25 cellular contexts compared by ENCODE assay signal in the genomic region with DNA sequence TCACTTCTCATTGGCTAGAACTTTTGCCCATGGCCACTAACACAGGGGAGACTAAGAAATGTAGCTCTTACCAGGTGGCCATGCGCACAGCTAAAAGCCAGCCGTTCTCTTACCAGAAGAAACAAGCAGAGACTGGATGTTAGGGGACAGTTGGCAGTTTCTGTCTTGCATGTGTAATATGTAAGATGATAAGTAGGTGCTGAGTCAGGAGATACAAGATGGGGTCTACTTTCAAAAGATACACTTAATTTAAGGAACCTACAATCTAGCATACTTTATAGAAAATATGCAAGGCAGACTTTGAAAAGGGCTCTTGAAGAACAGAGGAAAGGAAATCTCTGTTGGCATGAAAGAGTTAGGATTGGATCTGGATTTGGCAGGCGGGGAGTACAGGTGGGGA.
"Had no signal": no experiment of that assay in that cellular context is flagged by ENCODE, and none has a peak within 500 bp of the region (broad histone marks: within the 10 kb centered on the region; RNA-seq: fewer than 3 reads in every experiment).

No MANE protein-coding gene starts in this region.

- H3K27me3 ChIP-seq: neural progenitor cell, ovary, right lobe of liver, sigmoid colon, stomach, thyroid gland, tibial nerve, upper lobe of left lung, vagina had no signal

- H3K36me3 ChIP-seq: neural progenitor cell, ovary, prostate gland, right lobe of liver, sigmoid colon, stomach, thoracic aorta, thyroid gland, tibial nerve, upper lobe of left lung, vagina had no signal

- H3K9ac ChIP-seq: neural progenitor cell had no signal

- H3K27ac ChIP-seq: neural progenitor cell, ovary, prostate gland, right lobe of liver, sigmoid colon, stomach, thoracic aorta, thyroid gland, tibial nerve, upper lobe of left lung, vagina had no signal

- ATAC-seq: naive thymus-derived CD8-positive, alpha-beta T cell; right cardiac atrium; right lobe of liver; stimulated activated effector memory CD8-positive, alpha-beta T cell treated with anti-CD3 and anti-CD28 coated beads, Interleukin-12 subunit alpha, Interleukin-12 subunit beta, amount 100 ng/mL, for 72 hours; stimulated activated naive B cell treated with anti-CD40 and anti-IgM and Interleukin-4, amounts not matched to agents 10 μg/mL and 1 μg/mL and 100 μg/mL, for 72 hours had no signal

- DNase-seq: naive thymus-derived CD8-positive, alpha-beta T cell; occipital lobe; ovary; retina; right cardiac atrium; right lobe of liver; sigmoid colon; small intestine; stimulated activated CD4-positive, alpha-beta T cell treated with anti-CD3 and anti-CD28 coated beads, Interleukin-15, amount 100 ng/mL, for 24 hours; stimulated activated CD4-positive, alpha-beta T cell treated with anti-CD3 and anti-CD28 coated beads, Interleukin-2, amount 100 ng/mL, for 24 hours; stimulated activated CD4-positive, alpha-beta T cell treated with anti-CD3 and anti-CD28 coated beads, Interleukin-2, amount 100 ng/mL, for 48 hours; stimulated activated CD4-positive, alpha-beta T cell treated with anti-CD3 and anti-CD28 coated beads, Interleukin-4, amount 100 ng/mL, for 24 hours; stimulated activated naive B cell treated with anti-CD40 and anti-IgM and Interleukin-4, amounts not matched to agents 10 μg/mL and 1 μg/mL and 100 μg/mL, for 72 hours; stimulated activated naive CD4-positive, alpha-beta T cell treated with Interleukin-2 at 50 U/mL for 16 hours; stomach; thyroid gland; trophoblast cell; upper lobe of left lung had no signal

- H3K4me3 ChIP-seq: neural progenitor cell, ovary, prostate gland, right lobe of liver, sigmoid colon, stomach, thoracic aorta, thyroid gland, tibial nerve, upper lobe of left lung, vagina had no signal

- H3K9me3 ChIP-seq: ovary, prostate gland, right lobe of liver, sigmoid colon, stomach, thoracic aorta, thyroid gland, tibial nerve, upper lobe of left lung, vagina had no signal

- FAIRE-seq: small intestine, urothelium cell line had no signal

- H2AFZ ChIP-seq: neural progenitor cell had no signal

- H3K4me2 ChIP-seq: neural progenitor cell had no signal

- H3K4me1 ChIP-seq: neural progenitor cell, prostate gland, right lobe of liver, sigmoid colon, tibial nerve, vagina had no signal
